In the genomic region with DNA sequence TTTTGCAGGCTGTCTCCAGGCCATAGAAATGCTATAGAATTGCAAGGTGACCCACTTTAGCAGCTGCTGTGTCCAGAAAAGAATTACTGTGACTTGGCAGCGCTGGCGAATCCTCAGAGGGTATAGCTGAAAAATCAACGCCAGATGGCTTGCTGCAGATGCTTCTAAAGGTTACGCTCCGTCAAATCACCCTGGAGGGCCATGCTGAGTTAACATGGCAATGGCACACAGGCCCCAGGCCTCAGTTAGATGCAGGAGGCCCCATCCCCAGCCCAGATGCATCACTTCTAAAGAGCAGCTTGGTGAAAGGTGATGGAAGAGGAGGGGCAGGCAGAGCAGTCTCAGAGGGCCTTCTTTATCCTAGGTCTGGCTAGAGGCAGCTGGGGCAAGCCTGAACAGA, we compare ENCODE assay signal across 21 cellular contexts.
DNase-seq lines count a peak whose midpoint lies in the region; ATAC-seq and TF ChIP-seq lines count a peak whose summit lies in the region.
"Had no signal": no experiment of that assay in that cellular context is flagged by ENCODE, and none has a peak within 500 bp of the region (broad histone marks: within the 10 kb centered on the region; RNA-seq: fewer than 3 reads in every experiment).

No MANE protein-coding gene starts in this region.

- no peak for ATAC-seq in GM18505 (IDR thresholded peaks at IDR 0.05; ENCODE audit: unreplicated experiment)
- ATAC-seq: CD8-positive, alpha-beta T cell; gastrocnemius medialis; HepG2; pancreas; sciatic nerve; stimulated activated memory B cell treated with anti-CD40 and anti-IgM and Interleukin-4, amounts not matched to agents 10 μg/mL and 1 μg/mL and 100 μg/mL, for 72 hours had no signal

- no peak for TF ChIP-seq POLR2A in GM18505 (IDR thresholded peaks at IDR 0.05; ENCODE audit: borderline replicate concordance, extremely low read depth, insufficient read depth, insufficient read length)

- peak; percentile 73 for DNase-seq in D341Med (ENCODE audit: low spot score)
- DNase-seq in NCI-H128 (lab: John Stamatoyannopoulos, UW; ENCODE audit: unreplicated experiment): peak; percentile 25
- DNase-seq in NCI-H524 (lab: John Stamatoyannopoulos, UW): peak; percentile 96 to 99
- DNase-seq in cerebellar cortex (ENCODE audit: low spot score): peak; percentile 39
- DNase-seq in Kasumi-1 (lab: John Stamatoyannopoulos, UW): no peak
- no peak for DNase-seq in iPS-NIHi7 (ENCODE audit: extremely low spot score)
- no peak for DNase-seq in stimulated activated naive CD4-positive, alpha-beta T cell (lab: John Stamatoyannopoulos, UW)
- DNase-seq: activated CD4-positive, alpha-beta T cell treated with anti-CD3 and anti-CD28 coated beads, Interleukin-2, amount 10 ng/mL, durations not matched to agents 24 days and 14 days; activated CD8-positive, alpha-beta memory T cell treated with anti-CD3 and anti-CD28 coated beads, Interleukin-2, amount 50 U/mL, for 4 hours; caudate nucleus; gastrocnemius medialis; GM23248; NCI-H2029 treated with DMSO at 0.1 percent for 48 hours; RPMI8226; thyroid gland had no signal

Comparison
In these comparisons a context has a peak if more than half of its experiments do, and no peak if none do; other contexts are left out.
1. DNase-seq: peak in D341Med (single experiment), NCI-H128 (single experiment), NCI-H524 (2 of 2) and cerebellar cortex (single experiment); none in Kasumi-1 (0 of 2), iPS-NIHi7 (single experiment) and stimulated activated naive CD4-positive, alpha-beta T cell (0 of 6).